8 cellular contexts compared by ENCODE assay signal in the genomic region with DNA sequence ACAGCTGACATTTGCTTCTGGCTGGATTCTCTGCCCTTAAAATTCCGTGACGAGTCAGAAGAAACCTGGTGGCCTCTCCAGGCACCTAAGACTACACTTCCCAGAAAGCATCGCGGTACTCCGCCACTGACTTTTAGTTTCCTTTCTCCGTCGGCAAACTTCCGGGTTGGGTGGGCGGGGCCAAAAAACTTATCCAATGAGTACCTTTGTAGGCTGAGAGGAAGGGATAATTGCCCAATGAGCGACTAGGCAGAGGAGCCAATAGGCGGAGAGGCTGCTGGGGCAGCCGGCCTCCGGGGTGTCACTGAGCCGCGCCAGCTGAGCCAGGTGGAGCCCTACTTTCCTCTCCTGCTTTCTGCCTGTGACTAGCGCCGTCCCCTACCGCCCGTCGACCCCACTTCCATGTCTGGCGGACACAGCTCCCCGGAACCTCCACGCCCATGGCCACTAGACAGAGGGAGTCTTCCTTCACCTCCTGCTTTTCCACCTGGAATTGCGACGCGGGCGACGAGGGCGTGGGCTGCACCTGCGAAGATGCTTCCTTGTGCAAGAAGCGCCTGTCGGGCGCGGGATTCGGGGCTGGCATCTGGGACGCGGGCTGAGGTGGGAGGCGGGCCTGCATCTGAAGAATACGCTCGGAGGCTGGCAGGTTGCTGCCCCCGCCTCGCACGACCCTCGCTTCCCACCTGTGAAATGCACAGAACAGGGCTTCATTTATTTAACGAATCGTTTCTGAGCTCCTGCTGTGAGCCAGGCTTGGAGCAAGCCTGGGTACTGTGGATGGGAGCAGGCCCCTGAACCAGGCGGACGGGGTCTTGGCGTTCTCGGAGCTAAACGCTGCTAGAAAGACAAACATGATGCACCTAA. TPM values are rescaled to one million over a fixed set of nuclear protein-coding genes. Genes with fewer than 3 reads are reported as not detected.
A peak's percentile ranks its signal among the peaks of the same experiment; 100 is the strongest.
DNase-seq lines count a peak whose midpoint lies in the region; ATAC-seq, FAIRE-seq and TF ChIP-seq lines count a peak whose summit lies in the region.

No MANE protein-coding gene starts in this region.

- TF ChIP-seq POLR2A in GM12892 (IDR thresholded peaks at IDR 0.05; ENCODE audit: low read depth, low read length), result peak; percentile 81; the same call in 1 of the 2 replicates

- no peak for TF ChIP-seq CTCF in upper lobe of right lung (IDR thresholded peaks at IDR 0.05)

- H3K27me3 ChIP-seq in upper lobe of right lung, result no peaks in the 10 kb centered on the region

- peaks cover 7% of the 10 kb centered on the region for H3K4me1 ChIP-seq in upper lobe of right lung

- ATAC-seq in HG02840 (IDR thresholded peaks at IDR 0.05; ENCODE audit: low FRiP score, unreplicated experiment) (peak; percentile 90), left cardiac atrium (peak; percentile 99 to 100), upper lobe of right lung (peak; percentile 99)

- peak overlapping the region; percentile 81 for H3K4me3 ChIP-seq in upper lobe of right lung

- DNase-seq in GM12892 (ENCODE audit: insufficient read length) (peak; percentile 87), NCI-H1436 (lab: John Stamatoyannopoulos, UW) (peak; percentile 96), SW480 (ENCODE audit: low spot score) (peak; percentile 97), amniotic epithelial cell (ENCODE audit: low read depth) (peak; percentile 96), left cardiac atrium (peak; percentile 89), posterior cingulate gyrus (peak; percentile 84 to 98 (median 89)), upper lobe of right lung (peak; percentile 93)

- H3K9me3 ChIP-seq in upper lobe of right lung, result no peaks in the 10 kb centered on the region

- no peak for FAIRE-seq in GM12892 (lab: Jason Lieb, UNC)

- peak overlapping the region; percentile 76 for H3K27ac ChIP-seq in upper lobe of right lung

- H3K36me3 ChIP-seq in upper lobe of right lung, result no peaks in the 10 kb centered on the region

- intact Hi-C loops in left cardiac atrium (cut with DNase I) (no loop called here), posterior cingulate gyrus (cut with DNase I) (loop anchor here (2.0 kb wide), 1 partner anchor 35 kb away; no protein-coding TSS in a partner anchor), upper lobe of right lung (cut with DNase I) (no loop called here)

RNA-seq across cellular contexts. Expression of gene ARHGAP17, which starts 16.5 kb away (rescaled TPM):
- 77.6 TPM for polyA plus RNA-seq in GM12892 (2012; ENCODE audit: missing spikeins)
- total RNA-seq in left cardiac atrium, result 10 to 100 TPM; 49.7 to 50.9 TPM
- total RNA-seq in upper lobe of right lung, result 81.6 TPM

Comparison
In these comparisons a context has a peak if more than half of its experiments do, and no peak if none do; other contexts are left out.
1. Peak in every context shown above with its lines: DNase-seq, ATAC-seq, H3K4me3 ChIP-seq and H3K27ac ChIP-seq.